8 cellular contexts compared by ENCODE assay signal in genomic region chr7:35055733-35056132, GRCh38. TPM values are rescaled to one million over a fixed set of nuclear protein-coding genes. Genes with fewer than 3 reads are reported as not detected.
DNase-seq lines count a peak whose midpoint lies in the region; TF ChIP-seq lines count a peak whose summit lies in the region.
"Not testable (repeated sequence)": the region's sequence is repeated elsewhere in the genome, so short reads cannot be mapped to it uniquely, and the experiment has no call there.

No MANE protein-coding gene starts in this region.

- not testable (repeated sequence) for DNase-seq in AG04450 (ENCODE audit: low read depth, low spot score); GM10266 (ENCODE audit: extremely low spot score); astrocyte of the spinal cord (ENCODE audit: low read depth, low spot score); fibroblast of the aortic adventitia (ENCODE audit: low read depth); osteoblast (ENCODE audit: insufficient read length, low spot score, missing footprints)
- DNase-seq in H4 (ENCODE audit: low spot score) (peak; percentile 2), OCI-M1 (lab: John Stamatoyannopoulos, UW) (peak; percentile 3)

- H3K27ac ChIP-seq in AG04450 (ENCODE audit: low read depth, low read length); osteoblast (ENCODE audit: low read depth, low read length): not testable (repeated sequence)

- H3K4me3 ChIP-seq in AG04450 (ENCODE audit: low read depth, low read length); Loucy (ENCODE audit: low read length, poor library complexity, severe bottlenecking); astrocyte of the spinal cord (ENCODE audit: low read depth, low read length); fibroblast of the aortic adventitia (ENCODE audit: low read depth, low read length); osteoblast (ENCODE audit: insufficient read depth, low read length): not testable (repeated sequence)

- not testable (repeated sequence) for H3K9me3 ChIP-seq in AG04450 (ENCODE audit: control insufficient read depth, insufficient read depth, low read length); Loucy (ENCODE audit: insufficient read depth, low read depth, low read length); osteoblast (ENCODE audit: low read depth, low read length)

- H4K20me1 ChIP-seq in Loucy (ENCODE audit: insufficient read depth, low read length, poor library complexity, severe bottlenecking); osteoblast (ENCODE audit: insufficient read depth, low read length): not testable (repeated sequence)

- not testable (repeated sequence) for H3K4me1 ChIP-seq in Loucy (ENCODE audit: insufficient read depth, low read length, poor library complexity, severe bottlenecking); osteoblast (ENCODE audit: insufficient read depth, low read length)

- TF ChIP-seq CTCF in AG04450 (IDR thresholded peaks at IDR 0.05; ENCODE audit: low read depth, low read length) (peak; percentile 43), GM10266 (IDR thresholded peaks at IDR 0.05; ENCODE audit: control insufficient read depth, insufficient read depth, low read depth, missing control alignments) (peak; percentile 19), Loucy (conservative IDR thresholded peaks at IDR 0.05; ENCODE audit: low read length) (peak; percentile 62), astrocyte of the spinal cord (IDR thresholded peaks at IDR 0.05; ENCODE audit: low read depth, low read length) (peak; percentile 41), fibroblast of the aortic adventitia (IDR thresholded peaks at IDR 0.05; ENCODE audit: insufficient read depth, low read length) (peak; percentile 27), osteoblast (IDR thresholded peaks at IDR 0.05; ENCODE audit: extremely low read depth, low read depth, low read length) (peak; percentile 24)

- not testable (repeated sequence) for H3K79me2 ChIP-seq in Loucy (ENCODE audit: insufficient read depth, low read length); osteoblast (ENCODE audit: insufficient read depth, low read length)

- POLR2A ChIA-PET in AG04450 (lab: Yijun Ruan, JAX), result not testable (repeated sequence)

- not testable (repeated sequence) for H3F3A ChIP-seq in Loucy (ENCODE audit: low read depth)

- CTCF ChIA-PET in AG04450 (lab: Charles Lee), result not testable (repeated sequence)

- H3K9me2 ChIP-seq in Loucy (replicated peaks; ENCODE audit: low read depth, low read length), result not testable (repeated sequence)

- not testable (repeated sequence) for H3K4me2 ChIP-seq in Loucy (ENCODE audit: low read depth, low read length, poor library complexity, severe bottlenecking); osteoblast (ENCODE audit: insufficient read depth, low read length)

- H3K27me3 ChIP-seq in AG04450 (ENCODE audit: control insufficient read depth, insufficient read depth, low read length); Loucy (ENCODE audit: insufficient read depth, low read length, poor library complexity, severe bottlenecking); osteoblast (ENCODE audit: insufficient read depth, low read length): not testable (repeated sequence)

- not testable (repeated sequence) for H3K9ac ChIP-seq in Loucy (ENCODE audit: low read depth, low read length, poor library complexity, severe bottlenecking)

- H3K36me3 ChIP-seq in Loucy (ENCODE audit: insufficient read depth, low read length); osteoblast (ENCODE audit: insufficient read depth, low read length): not testable (repeated sequence)

- H2AFZ ChIP-seq in Loucy (ENCODE audit: low read length); osteoblast (ENCODE audit: low read length): not testable (repeated sequence)

- in situ Hi-C loops in astrocyte of the spinal cord (cut with HindIII; ENCODE audit: low sequenced_read_pairs), result not testable (repeated sequence)

RNA-seq across cellular contexts. Expression of gene DPY19L1, which starts 18.4 kb away (rescaled TPM):
- 28.0 and 40.5 TPM in 2 replicates for polyA plus RNA-seq in AG04450 (2011; rRNA removed)
- polyA minus RNA-seq in AG04450 (2011; rRNA and poly(A)+ RNA removed), result 12.9 and 27.0 TPM in 2 replicates
- 97.4 and 119 TPM in 2 replicates for total RNA-seq in H4 (2014; rRNA removed; shearing (Covaris generic))
- total RNA-seq in fibroblast of the aortic adventitia (ENCODE audit: low replicate concordance) (20.2 and 55.2 TPM in 2 replicates), osteoblast (27.1 and 36.2 TPM in 2 replicates)
